In genomic region chr6:41733707-41734665, GRCh38 we compare ENCODE assay signal across 8 cellular contexts. TPM values are rescaled to one million over a fixed set of nuclear protein-coding genes. Genes with fewer than 3 reads are reported as not detected.
DNase-seq lines count a peak whose midpoint lies in the region; ATAC-seq and TF ChIP-seq lines count a peak whose summit lies in the region.

No MANE protein-coding gene starts in this region.

- DNase-seq in COLO668 (lab: John Stamatoyannopoulos, UW; ENCODE audit: unreplicated experiment) = peak; percentile 90
- DNase-seq in HT-29 (ENCODE audit: low spot score) = peak; percentile 63
- DNase-seq in PC-3 = peak; percentile 54
- peak; percentile 62 for DNase-seq in activated T-helper 2 cell treated with anti-CD3 and anti-CD28 coated beads, Interferon-gamma antibody, Interleukin-2, Interleukin-4, amounts not matched to agents 10 μg/mL and 5 μg/mL and 100 μg/mL, durations not matched to agents 14 hours and 24 hours and 36 hours (ENCODE audit: low spot score)
- DNase-seq in fibroblast of mammary gland (ENCODE audit: low read depth) = peak; percentile 57
- peak; percentile 52 to 76 (median 68) for DNase-seq in naive thymus-derived CD8-positive, alpha-beta T cell
- peak; percentile 68 for DNase-seq in stimulated activated naive CD8-positive, alpha-beta T cell treated with anti-CD3 and anti-CD28 coated beads, Interleukin-15, Interleukin-2, amounts not matched to agents 100 U/mL and 50 U/mL, for 24 hours

- H3K9me3 Mint-ChIP-seq in activated T-helper 2 cell treated with anti-CD3 and anti-CD28 coated beads, Interferon-gamma antibody, Interleukin-2, Interleukin-4, amounts not matched to agents 10 μg/mL and 5 μg/mL and 100 μg/mL, durations not matched to agents 14 hours and 24 hours and 36 hours = no peaks in the 10 kb centered on the region
- H3K9me3 Mint-ChIP-seq in naive thymus-derived CD8-positive, alpha-beta T cell = no peaks in the 10 kb centered on the region

- ATAC-seq in GM19463 (IDR thresholded peaks at IDR 0.05; ENCODE audit: unreplicated experiment) (peak; percentile 48), PC-3 (peak; percentile 68)
- ATAC-seq in naive thymus-derived CD8-positive, alpha-beta T cell = peak; percentile 55 to 69
- ATAC-seq in stimulated activated naive CD8-positive, alpha-beta T cell treated with anti-CD3 and anti-CD28 coated beads, Interleukin-15, Interleukin-2, amounts not matched to agents 100 U/mL and 50 U/mL, for 24 hours = peak; percentile 67

- CTCF ChIA-PET in PC-3 (lab: Charles Lee) = interaction anchor here (0.7 to 1.2 kb wide), 2 partner anchors 53 to 54 kb away, joined by 3 to 4 read pairs; partner anchors contain the start of gene TOMM6

- H3K4me2 ChIP-seq in PC-3 (ENCODE audit: low read length) = peak overlapping the region; percentile 76

- no peak overlapping the region for H3K27ac ChIP-seq in PC-3 (ENCODE audit: low read length)

- H3K9me2 ChIP-seq in PC-3 (replicated peaks; ENCODE audit: low read length) = no peaks in the 10 kb centered on the region

- H4K20me1 ChIP-seq in PC-3 (ENCODE audit: low read length) = no peaks in the 10 kb centered on the region

- no peaks in the 10 kb centered on the region for H3F3A ChIP-seq in PC-3 (ENCODE audit: low read length, unreplicated experiment)

- peak overlapping the region; percentile 85 for H2AFZ ChIP-seq in PC-3 (ENCODE audit: low read length)

- peak overlapping the region; percentile 82 for H3K4me3 Mint-ChIP-seq in activated T-helper 2 cell treated with anti-CD3 and anti-CD28 coated beads, Interferon-gamma antibody, Interleukin-2, Interleukin-4, amounts not matched to agents 10 μg/mL and 5 μg/mL and 100 μg/mL, durations not matched to agents 14 hours and 24 hours and 36 hours (ENCODE audit: low read depth)
- H3K4me3 Mint-ChIP-seq in naive thymus-derived CD8-positive, alpha-beta T cell = peak overlapping the region; percentile 33 to 91 (median 78)

- peaks cover 11% of the 10 kb centered on the region; the same call in 1 of the 2 replicates for H3K4me1 ChIP-seq in PC-3 (ENCODE audit: insufficient read depth, low read length)

- POLR2A ChIA-PET in PC-3 (lab: Charles Lee; ENCODE audit: unreplicated experiment) = interaction anchor here (0.6 kb wide), 2 partner anchors 39 to 190 kb away, joined by 5 to 7 read pairs; no protein-coding TSS in a partner anchor
- POLR2A ChIA-PET in naive thymus-derived CD8-positive, alpha-beta T cell (lab: Charles Lee) = interaction anchor here (0.5 to 3.2 kb wide), 14 partner anchors 10 to 1195 kb away, joined by 3 to 26 read pairs (median 4); partner anchors contain the start of genes CNPY3, FRS3, TAF8 and TBCC

- no TSS peak for BruUV-seq in PC-3 (replicated peaks; lab: Mats Ljungman, UMichigan)

- H3K79me2 ChIP-seq in PC-3 (ENCODE audit: low read length) = no peaks in the 10 kb centered on the region

- H3K27ac Mint-ChIP-seq in activated T-helper 2 cell treated with anti-CD3 and anti-CD28 coated beads, Interferon-gamma antibody, Interleukin-2, Interleukin-4, amounts not matched to agents 10 μg/mL and 5 μg/mL and 100 μg/mL, durations not matched to agents 14 hours and 24 hours and 36 hours = peak overlapping the region; percentile 65
- H3K27ac Mint-ChIP-seq in naive thymus-derived CD8-positive, alpha-beta T cell = peak overlapping the region in 9 of 10 donors; percentile 74 to 95 (median 82)

- H3K9me3 ChIP-seq in PC-3 (ENCODE audit: low read length) = no peaks in the 10 kb centered on the region

- no peaks in the 10 kb centered on the region for H3K27me3 Mint-ChIP-seq in activated T-helper 2 cell treated with anti-CD3 and anti-CD28 coated beads, Interferon-gamma antibody, Interleukin-2, Interleukin-4, amounts not matched to agents 10 μg/mL and 5 μg/mL and 100 μg/mL, durations not matched to agents 14 hours and 24 hours and 36 hours (ENCODE audit: low read depth)
- H3K27me3 Mint-ChIP-seq in naive thymus-derived CD8-positive, alpha-beta T cell = no peaks in the 10 kb centered on the region

- H3K36me3 Mint-ChIP-seq in activated T-helper 2 cell treated with anti-CD3 and anti-CD28 coated beads, Interferon-gamma antibody, Interleukin-2, Interleukin-4, amounts not matched to agents 10 μg/mL and 5 μg/mL and 100 μg/mL, durations not matched to agents 14 hours and 24 hours and 36 hours (ENCODE audit: low read depth) = no peaks in the 10 kb centered on the region
- no peaks in the 10 kb centered on the region for H3K36me3 Mint-ChIP-seq in naive thymus-derived CD8-positive, alpha-beta T cell

- H3K36me3 ChIP-seq in PC-3 (ENCODE audit: low read depth, low read length) = no peaks in the 10 kb centered on the region

- no peak for TF ChIP-seq CTCF in PC-3 (conservative IDR thresholded peaks at IDR 0.05; ENCODE audit: low read depth, low read length)
- no peak for TF ChIP-seq CTCF in fibroblast of mammary gland (conservative IDR thresholded peaks at IDR 0.05; ENCODE audit: control insufficient read depth, insufficient read depth, low read depth, low read length)

- intact Hi-C loops in PC-3 (cut with micrococcal nuclease) = loop anchor here (2.0 kb wide), 1 partner anchor 53 kb away; the partner anchor contains the start of gene TOMM6
- intact Hi-C loops in activated T-helper 2 cell treated with anti-CD3 and anti-CD28 coated beads, Interferon-gamma antibody, Interleukin-2, Interleukin-4, amounts not matched to agents 10 μg/mL and 5 μg/mL and 100 μg/mL, durations not matched to agents 14 hours and 24 hours and 36 hours (cut with micrococcal nuclease) = loop anchor here (1.0 to 10.0 kb wide), 5 partner anchors 27 to 659 kb away; partner anchors contain the start of genes NFYA, OARD1, TAF8 and TOMM6

- H3K4me3 ChIP-seq in PC-3 (ENCODE audit: low read length) (peak overlapping the region; percentile 71), fibroblast of mammary gland (ENCODE audit: control insufficient read depth, low read depth, low read length) (peak overlapping the region; percentile 62)

- no peaks in the 10 kb centered on the region for H3K27me3 ChIP-seq in PC-3 (ENCODE audit: low read length)

- H3K9ac ChIP-seq in PC-3 (ENCODE audit: low read length) = no peak overlapping the region

- H3K4me1 Mint-ChIP-seq in activated T-helper 2 cell treated with anti-CD3 and anti-CD28 coated beads, Interferon-gamma antibody, Interleukin-2, Interleukin-4, amounts not matched to agents 10 μg/mL and 5 μg/mL and 100 μg/mL, durations not matched to agents 14 hours and 24 hours and 36 hours (ENCODE audit: low read depth) = peaks cover 30% of the 10 kb centered on the region
- H3K4me1 Mint-ChIP-seq in naive thymus-derived CD8-positive, alpha-beta T cell = peaks cover 12 to 53% (median 44%) of the 10 kb centered on the region in 4 donors

RNA-seq across cellular contexts. Expression of gene TFEB, which starts 1.4 kb away (rescaled TPM):
- total RNA-seq in HT-29 (2014; rRNA removed; shearing (Covaris generic)) = 24.0 and 24.1 TPM in 2 replicates
- 4.2 and 5.5 TPM in 2 replicates for total RNA-seq in PC-3 (2014; rRNA removed)
- total RNA-seq in activated T-helper 2 cell treated with anti-CD3 and anti-CD28 coated beads, Interferon-gamma antibody, Interleukin-2, Interleukin-4, amounts not matched to agents 10 μg/mL and 5 μg/mL and 100 μg/mL, durations not matched to agents 14 hours and 24 hours and 36 hours = 11.2 and 13.4 TPM in 2 replicates
- total RNA-seq in naive thymus-derived CD8-positive, alpha-beta T cell = 10 to 100 TPM in 1 of 2 experiments, 1 to 10 TPM in 1; 9.2 to 10.8 TPM
- polyA plus RNA-seq in naive thymus-derived CD8-positive, alpha-beta T cell = 1 to 10 TPM; 2.6 to 9.4 (median 6.1) TPM

RNA-seq across cellular contexts. Expression of gene PGC, which starts 13.2 kb away (rescaled TPM):
- total RNA-seq in HT-29 (2014; rRNA removed; shearing (Covaris generic)) = 0.20 and 0.26 TPM in 2 replicates
- total RNA-seq in PC-3 (2014; rRNA removed) = not detected in 2 replicates
- not detected in 2 replicates for total RNA-seq in activated T-helper 2 cell treated with anti-CD3 and anti-CD28 coated beads, Interferon-gamma antibody, Interleukin-2, Interleukin-4, amounts not matched to agents 10 μg/mL and 5 μg/mL and 100 μg/mL, durations not matched to agents 14 hours and 24 hours and 36 hours
- total RNA-seq in naive thymus-derived CD8-positive, alpha-beta T cell = not detected
- polyA plus RNA-seq in naive thymus-derived CD8-positive, alpha-beta T cell = not detected

RNA-seq across cellular contexts. Expression of gene FRS3, which starts 45.7 kb away (rescaled TPM):
- 3.4 and 3.9 TPM in 2 replicates for total RNA-seq in HT-29 (2014; rRNA removed; shearing (Covaris generic))
- total RNA-seq in PC-3 (2014; rRNA removed) = 3.9 and 4.3 TPM in 2 replicates
- 4.7 and 5.8 TPM in 2 replicates for total RNA-seq in activated T-helper 2 cell treated with anti-CD3 and anti-CD28 coated beads, Interferon-gamma antibody, Interleukin-2, Interleukin-4, amounts not matched to agents 10 μg/mL and 5 μg/mL and 100 μg/mL, durations not matched to agents 14 hours and 24 hours and 36 hours
- total RNA-seq in naive thymus-derived CD8-positive, alpha-beta T cell = 1 to 10 TPM; 7.5 to 7.6 TPM
- polyA plus RNA-seq in naive thymus-derived CD8-positive, alpha-beta T cell = 1 to 10 TPM in 2 of 3 donors, under 1 TPM in 1; 0.91 to 2.8 (median 2.1) TPM

RNA-seq across cellular contexts. Expression of gene PRICKLE4, which starts 46.6 kb away (rescaled TPM):
- 16.0 and 16.9 TPM in 2 replicates for total RNA-seq in HT-29 (2014; rRNA removed; shearing (Covaris generic))
- 0.26 and 1.7 TPM in 2 replicates for total RNA-seq in PC-3 (2014; rRNA removed)
- total RNA-seq in activated T-helper 2 cell treated with anti-CD3 and anti-CD28 coated beads, Interferon-gamma antibody, Interleukin-2, Interleukin-4, amounts not matched to agents 10 μg/mL and 5 μg/mL and 100 μg/mL, durations not matched to agents 14 hours and 24 hours and 36 hours = not detected in 2 replicates
- total RNA-seq in naive thymus-derived CD8-positive, alpha-beta T cell = not detected
- polyA plus RNA-seq in naive thymus-derived CD8-positive, alpha-beta T cell = not detected

RNA-seq across cellular contexts. Expression of gene TOMM6, which starts 53.5 kb away (rescaled TPM):
- 83.4 and 86.2 TPM in 2 replicates for total RNA-seq in HT-29 (2014; rRNA removed; shearing (Covaris generic))
- 142 and 162 TPM in 2 replicates for total RNA-seq in PC-3 (2014; rRNA removed)
- 308 and 316 TPM in 2 replicates for total RNA-seq in activated T-helper 2 cell treated with anti-CD3 and anti-CD28 coated beads, Interferon-gamma antibody, Interleukin-2, Interleukin-4, amounts not matched to agents 10 μg/mL and 5 μg/mL and 100 μg/mL, durations not matched to agents 14 hours and 24 hours and 36 hours
- total RNA-seq in naive thymus-derived CD8-positive, alpha-beta T cell = 100 to 1,000 TPM; 134 to 135 TPM
- 100 to 1,000 TPM; 433 to 440 (median 433) TPM for polyA plus RNA-seq in naive thymus-derived CD8-positive, alpha-beta T cell
